In genomic region chr12:55717397-55718007, GRCh38 we compare ENCODE assay signal across 8 cellular contexts. TPM values are rescaled to one million over a fixed set of nuclear protein-coding genes. Genes with fewer than 3 reads are reported as not detected.
DNase-seq lines count a peak whose midpoint lies in the region; ATAC-seq, FAIRE-seq and TF ChIP-seq lines count a peak whose summit lies in the region.

No MANE protein-coding gene starts in this region.

- H2AFZ ChIP-seq in ACC112 (ENCODE audit: low read length, unreplicated experiment) (no peak overlapping the region), keratinocyte (ENCODE audit: control insufficient read depth, low read length) (no peak overlapping the region)

- H3K36me3 Mint-ChIP-seq in activated naive CD4-positive, alpha-beta T cell treated with anti-CD3 and anti-CD28 coated beads, Interleukin-2, amount 50 U/mL, for 24 hours, result no peaks in the 10 kb centered on the region

- no peaks in the 10 kb centered on the region for H3K79me2 ChIP-seq in ACC112 (ENCODE audit: control insufficient read depth, insufficient read depth, low read length, unreplicated experiment)
- no peaks in the 10 kb centered on the region for H3K79me2 ChIP-seq in keratinocyte (ENCODE audit: control insufficient read depth, insufficient read depth, low read length)

- H3K4me2 ChIP-seq in keratinocyte (ENCODE audit: control insufficient read depth, extremely low read depth, insufficient read depth, low read depth, low read length), result peak overlapping the region; percentile 71

- no peaks in the 10 kb centered on the region for H3K27me3 ChIP-seq in ACC112 (ENCODE audit: insufficient read depth, low read length)
- H3K27me3 ChIP-seq in keratinocyte (ENCODE audit: control insufficient read depth, extremely low read depth, insufficient read depth, low read length), result no peaks in the 10 kb centered on the region

- H3K9me1 ChIP-seq in keratinocyte (ENCODE audit: control insufficient read depth, extremely low read depth, insufficient read depth, low read length), result no peaks in the 10 kb centered on the region

- H3K9ac ChIP-seq in keratinocyte (ENCODE audit: control insufficient read depth, extremely low read depth, insufficient read depth, low read length), result peak overlapping the region; percentile 87

- no peaks in the 10 kb centered on the region for H4K20me1 ChIP-seq in keratinocyte (ENCODE audit: control insufficient read depth, extremely low read depth, insufficient read depth, low read length)

- H3K27ac Mint-ChIP-seq in activated naive CD4-positive, alpha-beta T cell treated with anti-CD3 and anti-CD28 coated beads, Interleukin-2, amount 50 U/mL, for 24 hours, result peak overlapping the region; percentile 72

- peaks cover 69% of the 10 kb centered on the region for H3K4me1 ChIP-seq in ACC112 (ENCODE audit: control insufficient read depth, insufficient read depth, low read length, unreplicated experiment)
- peaks cover 41% of the 10 kb centered on the region for H3K4me1 ChIP-seq in keratinocyte (ENCODE audit: control insufficient read depth, extremely low read depth, insufficient read depth, low read length)

- DNase-seq in HFF-Myc (ENCODE audit: extremely low read depth, low read depth) (no peak), keratinocyte (ENCODE audit: low read depth, low spot score) (no peak), substantia nigra (lab: John Stamatoyannopoulos, UW) (no peak), cortex of kidney (lab: John Stamatoyannopoulos, UW) (no peak)

- H3K36me3 ChIP-seq in ACC112 (ENCODE audit: insufficient read depth, low read length) (no peaks in the 10 kb centered on the region), keratinocyte (ENCODE audit: control insufficient read depth in 2 of 2, extremely low read depth in 1 of 2, insufficient read depth in 2 of 2, low read length in 2 of 2) (no peaks in the 10 kb centered on the region)

- no peak for FAIRE-seq in keratinocyte (lab: Jason Lieb, UNC)

- peak overlapping the region; percentile 92 for H3K4me3 Mint-ChIP-seq in activated naive CD4-positive, alpha-beta T cell treated with anti-CD3 and anti-CD28 coated beads, Interleukin-2, amount 50 U/mL, for 24 hours

- dilution Hi-C loops in keratinocyte (cut with MboI; ENCODE audit: extremely low pct_ligation_motif_present, low sequenced_read_pairs), result no loop called here

- peak overlapping the region; percentile 91 for H3K27ac ChIP-seq in ACC112 (ENCODE audit: low read depth, low read length)
- peak overlapping the region; percentile 5 for H3K27ac ChIP-seq in keratinocyte (ENCODE audit: control insufficient read depth, insufficient read depth, low read length)
- peak overlapping the region; percentile 84 for H3K27ac ChIP-seq in substantia nigra (ENCODE audit: low read depth, low read length, poor library complexity, severe bottlenecking)

- H3K4me1 Mint-ChIP-seq in activated naive CD4-positive, alpha-beta T cell treated with anti-CD3 and anti-CD28 coated beads, Interleukin-2, amount 50 U/mL, for 24 hours, result peaks cover 31% of the 10 kb centered on the region

- no peaks in the 10 kb centered on the region for H3K9me3 ChIP-seq in keratinocyte (ENCODE audit: control insufficient read depth, low read depth, low read length)

- peak overlapping the region; percentile 78 for H3K4me3 ChIP-seq in ACC112 (ENCODE audit: low read depth, low read length)
- peak overlapping the region; percentile 70 for H3K4me3 ChIP-seq in HFF-Myc (replicated peaks; ENCODE audit: low read depth, low read length)
- H3K4me3 ChIP-seq in keratinocyte (ENCODE audit: control insufficient read depth in 2 of 3, extremely low read depth in 1 of 3, insufficient read depth in 2 of 3, low read depth in 1 of 3, low read length in 3 of 3), result peak overlapping the region in 2 of 3 experiments; percentile 72 to 76

- H3K27me3 Mint-ChIP-seq in activated naive CD4-positive, alpha-beta T cell treated with anti-CD3 and anti-CD28 coated beads, Interleukin-2, amount 50 U/mL, for 24 hours, result no peaks in the 10 kb centered on the region

- no peaks in the 10 kb centered on the region for H3K9me3 Mint-ChIP-seq in activated naive CD4-positive, alpha-beta T cell treated with anti-CD3 and anti-CD28 coated beads, Interleukin-2, amount 50 U/mL, for 24 hours

- ATAC-seq in GM18519 (IDR thresholded peaks at IDR 0.05; ENCODE audit: low FRiP score, unreplicated experiment) (no peak), HG03039 (IDR thresholded peaks at IDR 0.05; ENCODE audit: unreplicated experiment) (no peak)

- TF ChIP-seq CTCF in HFF-Myc (IDR thresholded peaks at IDR 0.05; ENCODE audit: low read depth, low read length, missing control alignments) (no peak), keratinocyte (optimal IDR thresholded peaks at IDR 0.05 in 1 of 3, IDR thresholded peaks at IDR 0.05 in 1 of 3, conservative IDR thresholded peaks at IDR 0.05 in 1 of 3; ENCODE audit: extremely low read depth in 1 of 3, insufficient read depth in 2 of 3, low read length in 3 of 3) (no peak)

RNA-seq across cellular contexts. Expression of gene BLOC1S1, which starts 1.7 kb away (rescaled TPM):
- 53.1 to 68.2 TPM (median 62.5 TPM) in 3 replicates for polyA plus RNA-seq in keratinocyte
- polyA plus RNA-seq in keratinocyte (2011; ENCODE audit: low read depth), result 27.4 TPM
- polyA plus RNA-seq in keratinocyte (2011; cell fraction: cytosol; rRNA removed), result 47.9 and 70.6 TPM in 2 replicates
- polyA plus RNA-seq in keratinocyte (2011; cell fraction: nucleus; rRNA removed), result 17.0 and 20.4 TPM in 2 replicates
- polyA plus RNA-seq in keratinocyte (2012; ENCODE audit: low replicate concordance), result 39.8 and 73.4 TPM in 2 replicates
- 25.8 to 32.3 TPM (median 31.8 TPM) in 3 replicates for polyA minus RNA-seq in keratinocyte
- polyA minus RNA-seq in keratinocyte (2011; cell fraction: cytosol; rRNA and poly(A)+ RNA removed), result 25.7 TPM
- polyA minus RNA-seq in keratinocyte (2011; cell fraction: nucleus; rRNA and poly(A)+ RNA removed), result 5.3 and 10.4 TPM in 2 replicates

RNA-seq across cellular contexts. Expression of gene RDH5, which starts 2.7 kb away (rescaled TPM):
- polyA plus RNA-seq in keratinocyte, result 0.67 to 1.2 TPM (median 0.77 TPM) in 3 replicates
- not detected for polyA plus RNA-seq in keratinocyte (2011; ENCODE audit: low read depth)
- polyA plus RNA-seq in keratinocyte (2011; cell fraction: cytosol; rRNA removed), result 0.18 and 0.47 TPM in 2 replicates
- polyA plus RNA-seq in keratinocyte (2011; cell fraction: nucleus; rRNA removed), result 3.4 and 5.0 TPM in 2 replicates
- 0.79 and 1.8 TPM in 2 replicates for polyA plus RNA-seq in keratinocyte (2012; ENCODE audit: low replicate concordance)
- 1.2 to 2.9 TPM (median 2.1 TPM) in 3 replicates for polyA minus RNA-seq in keratinocyte
- polyA minus RNA-seq in keratinocyte (2011; cell fraction: cytosol; rRNA and poly(A)+ RNA removed), result not detected
- not detected in 2 replicates for polyA minus RNA-seq in keratinocyte (2011; cell fraction: nucleus; rRNA and poly(A)+ RNA removed)

RNA-seq across cellular contexts. Expression of gene ITGA7, which starts 9.8 kb away (rescaled TPM):
- 0.04 to 0.19 TPM (median 0.07 TPM) in 3 replicates for polyA plus RNA-seq in keratinocyte
- 0.44 TPM for polyA plus RNA-seq in keratinocyte (2011; ENCODE audit: low read depth)
- 0.27 TPM in 1 of 2 replicates, not detected in the other for polyA plus RNA-seq in keratinocyte (2011; cell fraction: cytosol; rRNA removed)
- 0.45 and 0.51 TPM in 2 replicates for polyA plus RNA-seq in keratinocyte (2011; cell fraction: nucleus; rRNA removed)
- polyA plus RNA-seq in keratinocyte (2012; ENCODE audit: low replicate concordance), result 0.24 and 0.95 TPM in 2 replicates
- polyA minus RNA-seq in keratinocyte, result 0.20 TPM in 1 of 3 replicates, not detected in the others
- polyA minus RNA-seq in keratinocyte (2011; cell fraction: cytosol; rRNA and poly(A)+ RNA removed), result not detected
- polyA minus RNA-seq in keratinocyte (2011; cell fraction: nucleus; rRNA and poly(A)+ RNA removed), result not detected in 2 replicates

RNA-seq across cellular contexts. Expression of gene CD63, which starts 11.3 kb away (rescaled TPM):
- polyA plus RNA-seq in keratinocyte, result 517 to 917 TPM (median 749 TPM) in 3 replicates
- 290 TPM for polyA plus RNA-seq in keratinocyte (2011; ENCODE audit: low read depth)
- polyA plus RNA-seq in keratinocyte (2011; cell fraction: cytosol; rRNA removed), result 762 and 937 TPM in 2 replicates
- 747 and 954 TPM in 2 replicates for polyA plus RNA-seq in keratinocyte (2011; cell fraction: nucleus; rRNA removed)
- polyA plus RNA-seq in keratinocyte (2012; ENCODE audit: low replicate concordance), result 609 and 814 TPM in 2 replicates
- polyA minus RNA-seq in keratinocyte, result 130 to 440 TPM (median 416 TPM) in 3 replicates
- 361 TPM for polyA minus RNA-seq in keratinocyte (2011; cell fraction: cytosol; rRNA and poly(A)+ RNA removed)
- polyA minus RNA-seq in keratinocyte (2011; cell fraction: nucleus; rRNA and poly(A)+ RNA removed), result 155 and 221 TPM in 2 replicates

RNA-seq across cellular contexts. Expression of gene GDF11, which starts 25.4 kb away (rescaled TPM):
- polyA plus RNA-seq in keratinocyte, result 2.5 to 6.2 TPM (median 2.7 TPM) in 3 replicates
- polyA plus RNA-seq in keratinocyte (2011; ENCODE audit: low read depth), result 0.82 TPM
- 2.2 and 3.3 TPM in 2 replicates for polyA plus RNA-seq in keratinocyte (2011; cell fraction: cytosol; rRNA removed)
- 1.9 and 2.4 TPM in 2 replicates for polyA plus RNA-seq in keratinocyte (2011; cell fraction: nucleus; rRNA removed)
- polyA plus RNA-seq in keratinocyte (2012; ENCODE audit: low replicate concordance), result 1.2 and 9.6 TPM in 2 replicates
- polyA minus RNA-seq in keratinocyte, result 1.8 to 16.1 TPM (median 2.7 TPM) in 3 replicates
- polyA minus RNA-seq in keratinocyte (2011; cell fraction: cytosol; rRNA and poly(A)+ RNA removed), result 2.1 TPM
- 0.42 and 1.8 TPM in 2 replicates for polyA minus RNA-seq in keratinocyte (2011; cell fraction: nucleus; rRNA and poly(A)+ RNA removed)

Comparison
In these comparisons a context has a peak if more than half of its experiments do, and no peak if none do; other contexts are left out.
1. H3K27ac ChIP-seq: peak in every context shown above with its lines; median percentile 91 in ACC112; 84 in substantia nigra; 5 in keratinocyte.